8 cellular contexts compared by ENCODE assay signal in genomic region chr3:13895155-13896105, GRCh38. TPM values are rescaled to one million over a fixed set of nuclear protein-coding genes. Genes with fewer than 3 reads are reported as not detected.
DNase-seq lines count a peak whose midpoint lies in the region; ATAC-seq and TF ChIP-seq lines count a peak whose summit lies in the region.

No MANE protein-coding gene starts in this region.

- no peaks in the 10 kb centered on the region for H3K36me3 ChIP-seq in KOPT-K1 (ENCODE audit: insufficient read depth, low read length)
- H3K36me3 ChIP-seq in upper lobe of left lung = no peaks in the 10 kb centered on the region

- peaks cover 5% of the 10 kb centered on the region for H3K9me3 ChIP-seq in KOPT-K1 (ENCODE audit: insufficient read depth, low read length, poor library complexity, severe bottlenecking)
- H3K9me3 ChIP-seq in upper lobe of left lung = peaks cover 0 to 9% (median 5%) of the 10 kb centered on the region in 4 donors

- peaks cover 14 to 30% (median 21%) of the 10 kb centered on the region in 4 donors for H3K4me1 ChIP-seq in upper lobe of left lung

- H3K27ac ChIP-seq in KOPT-K1 (ENCODE audit: low read depth, low read length, poor library complexity, severe bottlenecking) (peak overlapping the region; percentile 27), upper lobe of left lung (peak overlapping the region; percentile 62 to 86 (median 76))

- POLR2A ChIA-PET in T-cell (lab: Charles Lee) = interaction anchor here in 1 of 2 donors (0.6 kb wide), 1 partner anchor 15 kb away, joined by 3 read pairs; no protein-coding TSS in a partner anchor

- CTCF ChIA-PET in T-cell (lab: Charles Lee) = interaction anchor here (0.5 to 2.1 kb wide), 7 partner anchors 10 to 573 kb away, joined by 3 to 18 read pairs (median 6); partner anchors contain the start of genes LSM3 (in 1 of the 2) and XPC (in 1 of the 2)

- peaks cover 19% of the 10 kb centered on the region for H3K36me3 Mint-ChIP-seq in T-cell

- 3% methylated on average over 37 to 82 of the region's 86 CpGs for WGBS in upper lobe of left lung, 2 donors

- peak in 1 of 6 experiments; percentile 5 for TF ChIP-seq CTCF in upper lobe of left lung (IDR thresholded peaks at IDR 0.05)

- H3K4me3 ChIP-seq in upper lobe of left lung = peak overlapping the region; percentile 53 to 65 (median 62)

- DNase-seq in Daoy (ENCODE audit: low read depth) (peak; percentile 95), T-cell (peak; percentile 85 to 96 (median 92)), amygdala (lab: John Stamatoyannopoulos, UW) (peak in 55 of 56 donors; percentile 43 to 94 (median 86)), left cardiac atrium (peak; percentile 97), posterior vena cava (ENCODE audit: low spot score) (peak; percentile 98), upper lobe of left lung (peak; percentile 94 to 97)

- TF ChIP-seq POLR2A in upper lobe of left lung (IDR thresholded peaks at IDR 0.05) = peak in 3 of 4 donors; percentile 56 to 77 (median 67)

- peaks cover 26 to 39% (median 32%) of the 10 kb centered on the region in 3 donors for H3K4me1 Mint-ChIP-seq in T-cell

- H3K27me3 Mint-ChIP-seq in T-cell = peaks cover 0 to 2% of the 10 kb centered on the region in 2 donors

- ATAC-seq in GM21825 (IDR thresholded peaks at IDR 0.05; ENCODE audit: unreplicated experiment) (peak; percentile 97), T-cell (replicated peaks in 1 of 4) (peak; percentile 93 to 96 (median 94)), left cardiac atrium (peak; percentile 99 to 100), upper lobe of left lung (ENCODE audit: low FRiP score in 2 of 2) (peak; percentile 99)

- H3K4me3 Mint-ChIP-seq in T-cell = peak overlapping the region; percentile 88 to 92 (median 88)

- H3K9me3 Mint-ChIP-seq in T-cell = peaks cover 7 to 18% (median 11%) of the 10 kb centered on the region in 3 donors

- H3K27me3 ChIP-seq in upper lobe of left lung = no peaks in the 10 kb centered on the region

- TF ChIP-seq EP300 in upper lobe of left lung (IDR thresholded peaks at IDR 0.05) = no peak

- intact Hi-C loops in left cardiac atrium (cut with DNase I) = loop anchor here in 1 of 2 donors (10.0 kb wide), 2 partner anchors 229 to 579 kb away; partner anchors contain the start of genes CHCHD4 and TMEM43
- intact Hi-C loops in posterior vena cava (cut with DNase I) = loop anchor here in 1 of 2 donors (10.0 kb wide), 1 partner anchor 229 kb away; the partner anchor contains the start of genes CHCHD4 and TMEM43

- H3K27ac Mint-ChIP-seq in T-cell = peak overlapping the region; percentile 91

RNA-seq across cellular contexts. Expression of gene WNT7A, which starts 15.6 kb away (rescaled TPM):
- total RNA-seq in Daoy (2014; rRNA removed; shearing (Covaris generic)) = 0.09 and 0.29 TPM in 2 replicates
- total RNA-seq in T-cell (10 to 100 TPM in 4 of 5 donors, 1 to 10 TPM in 1; 8.2 to 15.4 (median 11.7) TPM), left cardiac atrium (not detected), posterior vena cava (not detected), upper lobe of left lung (10 to 100 TPM in 1 of 6 donors, 1 to 10 TPM in 5; 1.0 to 12.2 (median 6.8) TPM)

Comparison
In these comparisons a context has a peak if more than half of its experiments do, and no peak if none do; other contexts are left out.
1. Peak in every context shown above with its lines: DNase-seq, ATAC-seq, H3K4me3 ChIP-seq and H3K27ac ChIP-seq.